20 cellular contexts compared by ENCODE assay signal in genomic region chr1:232980336-232980978, GRCh38. TPM values are rescaled to one million over a fixed set of nuclear protein-coding genes. Genes with fewer than 3 reads are reported as not detected.
DNase-seq lines count a peak whose midpoint lies in the region; ATAC-seq and TF ChIP-seq lines count a peak whose summit lies in the region.
"Had no signal": no experiment of that assay in that cellular context is flagged by ENCODE, and none has a peak within 500 bp of the region (broad histone marks: within the 10 kb centered on the region; RNA-seq: fewer than 3 reads in every experiment).

No MANE protein-coding gene starts in this region.

- peak; percentile 86 for ATAC-seq in WTC11
- ATAC-seq in stimulated activated naive B cell treated with anti-CD40 and anti-IgM and Interleukin-4, amounts not matched to agents 10 μg/mL and 1 μg/mL and 100 μg/mL, for 72 hours (replicated peaks), result no peak
- ATAC-seq in HG03521 (IDR thresholded peaks at IDR 0.05; ENCODE audit: unreplicated experiment), result no peak
- ATAC-seq: A549, GM12878 had no signal

- H3K27me3 Mint-ChIP-seq in MCF 10A (ENCODE audit: insufficient read depth, unreplicated experiment) (no peaks in the 10 kb centered on the region), WTC11 (ENCODE audit: low read depth) (no peaks in the 10 kb centered on the region)
- no peaks in the 10 kb centered on the region for H3K27me3 Mint-ChIP-seq in stimulated activated naive B cell treated with anti-CD40 and anti-IgM and Interleukin-4, amounts not matched to agents 10 μg/mL and 1 μg/mL and 100 μg/mL, for 72 hours
- H3K27me3 Mint-ChIP-seq: activated naive CD8-positive, alpha-beta T cell treated with anti-CD3 and anti-CD28 coated beads, Interleukin-2, amount 10 ng/mL, durations not matched to agents 7 days and 5 days; CD4-positive, CD25-positive, alpha-beta regulatory T cell; IgD-negative memory B cell had no signal

- H3K36me3 Mint-ChIP-seq in MCF 10A (ENCODE audit: insufficient read depth, unreplicated experiment) (peaks cover 86% of the 10 kb centered on the region), WTC11 (peaks cover 29% of the 10 kb centered on the region)
- peaks cover 37 to 49% of the 10 kb centered on the region in 2 donors for H3K36me3 Mint-ChIP-seq in stimulated activated naive B cell treated with anti-CD40 and anti-IgM and Interleukin-4, amounts not matched to agents 10 μg/mL and 1 μg/mL and 100 μg/mL, for 72 hours

- no peaks in the 10 kb centered on the region for H3K9me3 ChIP-seq in breast epithelium
- H3K9me3 ChIP-seq: A549, neutrophil, upper lobe of left lung had no signal

- H3K4me1 ChIP-seq in breast epithelium, result no peaks in the 10 kb centered on the region

- no TSS peak for BruUV-seq in MCF 10A (replicated peaks; lab: Mats Ljungman, UMichigan)

- no peak for DNase-seq in MCF 10A (ENCODE audit: unreplicated experiment)
- no peak for DNase-seq in breast epithelium (ENCODE audit: low spot score in 2 of 2)
- peak; percentile 33 for DNase-seq in WTC11 (ENCODE audit: low spot score)
- DNase-seq in iPS-NIHi11 (ENCODE audit: low spot score), result peak; percentile 47
- no peak for DNase-seq in stimulated activated naive B cell treated with anti-CD40 and anti-IgM and Interleukin-4, amounts not matched to agents 10 μg/mL and 1 μg/mL and 100 μg/mL, for 72 hours
- DNase-seq in NOMO-1 treated with dmso at 0.1 percent for 144 hours (lab: John Stamatoyannopoulos, UW; ENCODE audit: unreplicated experiment), result no peak
- DNase-seq in OCI-M1 (lab: John Stamatoyannopoulos, UW), result no peak
- DNase-seq: activated CD4-positive, alpha-beta T cell treated with anti-CD3 and anti-CD28 coated beads for 1 hour; activated naive CD8-positive, alpha-beta T cell treated with anti-CD3 and anti-CD28 coated beads, Interleukin-2, amount 10 ng/mL, durations not matched to agents 7 days and 5 days; activated T-cell treated with anti-CD3 and anti-CD28 coated beads for 4 hours; CD4-positive, CD25-positive, alpha-beta regulatory T cell; foreskin melanocyte; stimulated activated naive CD4-positive, alpha-beta T cell had no signal

- CTCF ChIA-PET in MCF 10A (lab: Yijun Ruan, JAX) (interaction anchor here (0.6 to 1.9 kb wide), 7 partner anchors 12 to 1139 kb away, joined by 3 to 4 read pairs (median 3); no protein-coding TSS in a partner anchor), WTC11 (lab: Charles Lee) (interaction anchor here (1.0 to 1.1 kb wide), 3 partner anchors 28 to 100 kb away, joined by 3 to 7 read pairs (median 3); no protein-coding TSS in a partner anchor)

- H3K4me3 Mint-ChIP-seq in MCF 10A (ENCODE audit: unreplicated experiment) (no peak overlapping the region), WTC11 (no peak overlapping the region)
- H3K4me3 Mint-ChIP-seq in stimulated activated naive B cell treated with anti-CD40 and anti-IgM and Interleukin-4, amounts not matched to agents 10 μg/mL and 1 μg/mL and 100 μg/mL, for 72 hours, result no peak overlapping the region
- H3K4me3 Mint-ChIP-seq: activated naive CD8-positive, alpha-beta T cell treated with anti-CD3 and anti-CD28 coated beads, Interleukin-2, amount 10 ng/mL, durations not matched to agents 7 days and 5 days; CD4-positive, CD25-positive, alpha-beta regulatory T cell; T-helper 1 cell treated with Interleukin-12 subunit alpha and Interleukin-12 subunit beta and Interleukin-4 antibody, amounts not matched to agents 30 μg/mL and 1 μg/mL, for 36 hours had no signal

- POLR2A ChIA-PET in MCF 10A (lab: Yijun Ruan, JAX) (interaction anchor here (0.5 to 2.5 kb wide), 6 partner anchors 16 to 346 kb away, joined by 3 to 10 read pairs (median 4); no protein-coding TSS in a partner anchor), WTC11 (lab: Charles Lee) (no interaction called here)

- H3K27ac ChIP-seq in breast epithelium, result no peak overlapping the region
- H3K27ac ChIP-seq: neutrophil, upper lobe of left lung had no signal

- no peaks in the 10 kb centered on the region for H3K36me3 ChIP-seq in breast epithelium

- no peak overlapping the region for H3K4me3 ChIP-seq in breast epithelium
- H3K4me3 ChIP-seq: A549, GM12878, upper lobe of left lung had no signal

- intact Hi-C loops in MCF 10A (cut with micrococcal nuclease), result no loop called here
- intact Hi-C loops in breast epithelium (cut with DNase I; ENCODE audit: low total_unique reads), result no loop called here

- no peak for TF ChIP-seq POLR2A in breast epithelium (IDR thresholded peaks at IDR 0.05)

- H3K9me3 Mint-ChIP-seq in MCF 10A (ENCODE audit: unreplicated experiment), result no peaks in the 10 kb centered on the region
- H3K9me3 Mint-ChIP-seq in WTC11, result no peaks in the 10 kb centered on the region
- H3K9me3 Mint-ChIP-seq in stimulated activated naive B cell treated with anti-CD40 and anti-IgM and Interleukin-4, amounts not matched to agents 10 μg/mL and 1 μg/mL and 100 μg/mL, for 72 hours, result peaks cover 0 to 3% of the 10 kb centered on the region in 2 donors
- H3K9me3 Mint-ChIP-seq: IgD-negative memory B cell; T-helper 1 cell treated with Interleukin-12 subunit alpha and Interleukin-12 subunit beta and Interleukin-4 antibody, amounts not matched to agents 30 μg/mL and 1 μg/mL, for 36 hours had no signal

- H3K4me1 Mint-ChIP-seq in MCF 10A (ENCODE audit: insufficient read depth, unreplicated experiment) (no peaks in the 10 kb centered on the region), WTC11 (peaks cover 9% of the 10 kb centered on the region)
- H3K4me1 Mint-ChIP-seq in stimulated activated naive B cell treated with anti-CD40 and anti-IgM and Interleukin-4, amounts not matched to agents 10 μg/mL and 1 μg/mL and 100 μg/mL, for 72 hours, result peaks cover 8 to 13% of the 10 kb centered on the region in 2 donors

- peak overlapping the region; percentile 32 for H3K27ac Mint-ChIP-seq in MCF 10A (ENCODE audit: low read depth, unreplicated experiment)
- peak overlapping the region; percentile 26; the same call in 1 of the 2 replicates for H3K27ac Mint-ChIP-seq in WTC11
- peak overlapping the region; percentile 27 for H3K27ac Mint-ChIP-seq in stimulated activated naive B cell treated with anti-CD40 and anti-IgM and Interleukin-4, amounts not matched to agents 10 μg/mL and 1 μg/mL and 100 μg/mL, for 72 hours
- H3K27ac Mint-ChIP-seq: activated naive CD8-positive, alpha-beta T cell treated with anti-CD3 and anti-CD28 coated beads, Interleukin-2, amount 10 ng/mL, durations not matched to agents 7 days and 5 days; T-helper 1 cell treated with Interleukin-12 subunit alpha and Interleukin-12 subunit beta and Interleukin-4 antibody, amounts not matched to agents 30 μg/mL and 1 μg/mL, for 36 hours had no signal

- TF ChIP-seq CTCF in MCF 10A (IDR thresholded peaks at IDR 0.05; ENCODE audit: unreplicated experiment), result no peak
- TF ChIP-seq CTCF in breast epithelium (IDR thresholded peaks at IDR 0.05), result no peak
- no peak for TF ChIP-seq CTCF in WTC11 (IDR thresholded peaks at IDR 0.05)

- no peaks in the 10 kb centered on the region for H3K27me3 ChIP-seq in breast epithelium
- H3K27me3 ChIP-seq: neutrophil, upper lobe of left lung had no signal

TF ChIP-seq in WTC11, 78 proteins besides CTCF, POLR2A, EP300 and RAD21:
- TF ChIP-seq USF2 (CRISPR knock-in tag; IDR thresholded peaks at IDR 0.05) (peak; percentile 69), USF1 (CRISPR knock-in tag; IDR thresholded peaks at IDR 0.05) (peak; percentile 69; the same call in 1 of the 2 replicates), MLX (CRISPR knock-in tag; IDR thresholded peaks at IDR 0.05) (no peak)
TF ChIP-seq in WTC11: peak in this region for 2.

RNA-seq across cellular contexts. Expression of gene NTPCR, which starts 30.0 kb away (rescaled TPM):
- total RNA-seq in MCF 10A (2022) (116 and 129 TPM in 2 replicates), breast epithelium (10 to 100 TPM; 27.2 to 40.1 (median 28.8) TPM), WTC11 (2021) (102 to 109 TPM (median 103 TPM) in 3 replicates)

Comparison
In these comparisons a context has a peak if more than half of its experiments do, and no peak if none do; other contexts are left out.
1. DNase-seq: peak in WTC11 (single experiment) and iPS-NIHi11 (single experiment); none in MCF 10A (single experiment), breast epithelium (0 of 2), stimulated activated naive B cell treated with anti-CD40 and anti-IgM and Interleukin-4, amounts not matched to agents 10 μg/mL and 1 μg/mL and 100 μg/mL, for 72 hours (single experiment), NOMO-1 treated with dmso at 0.1 percent for 144 hours (single experiment) and OCI-M1 (single experiment).
2. Peak in every context shown above with its lines, with median percentiles within 50 percentile points of each other: H3K27ac Mint-ChIP-seq.